2 cellular contexts compared by ENCODE assay signal in the genomic region with DNA sequence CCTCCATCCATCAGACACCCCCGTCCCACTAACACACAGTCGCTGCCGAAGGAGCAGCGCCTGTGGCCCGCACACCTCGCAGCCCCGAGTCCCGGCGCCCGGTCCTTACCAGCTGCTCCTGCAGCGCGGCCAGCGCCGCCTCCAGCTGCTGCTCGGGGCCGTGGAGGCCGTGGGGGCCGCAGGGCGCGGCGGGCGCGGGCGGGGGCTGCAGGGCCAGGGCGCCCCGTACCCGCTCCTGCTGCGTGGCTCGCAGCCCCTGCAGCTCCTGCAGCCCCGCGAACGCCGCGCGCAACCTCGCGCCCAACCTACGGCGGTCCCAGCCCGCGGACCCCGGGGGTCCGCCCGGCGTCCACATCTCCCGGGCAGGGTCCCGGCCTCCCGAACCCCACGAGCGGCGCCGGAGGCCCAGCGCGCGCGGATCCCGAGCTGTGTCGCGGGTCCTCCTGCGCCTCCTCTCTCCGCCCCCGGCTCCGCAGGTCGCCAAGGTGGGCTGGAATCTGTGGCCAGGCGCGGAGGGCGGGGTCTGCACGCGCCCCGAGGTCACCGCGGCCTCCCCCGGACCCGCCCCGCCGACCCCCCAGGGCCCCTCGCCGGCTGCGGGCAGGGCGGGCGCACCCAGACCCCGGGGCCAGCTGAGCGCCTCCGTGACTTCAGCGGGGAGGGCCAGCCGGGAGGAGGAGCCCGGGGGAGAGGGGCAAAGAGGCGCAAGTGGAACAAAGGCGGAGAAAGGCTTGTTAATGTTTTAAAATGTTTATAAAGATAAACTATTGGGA.
TF ChIP-seq lines count a peak whose summit lies in the region.

A gene with protein sequence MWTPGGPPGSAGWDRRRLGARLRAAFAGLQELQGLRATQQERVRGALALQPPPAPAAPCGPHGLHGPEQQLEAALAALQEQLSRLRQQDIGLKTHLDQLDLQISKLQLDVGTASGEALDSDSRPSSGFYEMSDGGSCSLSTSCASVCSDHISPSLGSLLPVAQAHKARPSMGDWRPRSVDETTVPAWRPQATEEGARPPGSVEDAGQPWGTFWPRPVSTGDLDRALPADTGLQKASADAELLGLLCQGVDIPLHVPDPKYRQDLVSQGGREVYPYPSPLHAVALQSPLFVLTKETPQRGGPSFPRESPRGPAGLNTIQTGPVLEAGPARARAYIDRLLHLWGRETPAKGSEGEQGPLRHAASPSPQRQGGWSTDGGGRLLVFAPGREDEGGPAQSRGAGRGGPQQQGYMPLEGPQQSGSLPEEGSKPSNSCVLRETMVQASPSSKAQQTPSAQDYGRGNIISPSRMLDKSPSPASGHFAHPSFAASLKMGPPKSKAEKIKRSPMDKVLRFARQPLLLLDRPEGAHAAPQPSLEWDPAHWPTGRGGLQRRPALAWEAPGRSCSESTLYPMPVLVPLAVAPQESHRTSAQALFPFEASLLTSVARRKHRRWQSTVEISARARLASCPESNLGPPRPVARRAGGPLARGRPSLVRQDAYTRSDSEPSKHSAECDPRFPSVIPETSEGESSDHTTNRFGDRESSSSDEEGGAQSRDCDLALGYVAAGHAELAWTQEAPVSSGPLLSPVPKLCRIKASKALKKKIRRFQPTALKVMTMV (minus strand): TSS at position 499 of the 773 bp plus-strand sequence. CDS start 144 bp downstream, at position 355.

TF ChIP-seq in SK-N-SH, 30 proteins besides CTCF, POLR2A, EP300 and RAD21 (continued from another document):
- TF ChIP-seq, protein P1, sequence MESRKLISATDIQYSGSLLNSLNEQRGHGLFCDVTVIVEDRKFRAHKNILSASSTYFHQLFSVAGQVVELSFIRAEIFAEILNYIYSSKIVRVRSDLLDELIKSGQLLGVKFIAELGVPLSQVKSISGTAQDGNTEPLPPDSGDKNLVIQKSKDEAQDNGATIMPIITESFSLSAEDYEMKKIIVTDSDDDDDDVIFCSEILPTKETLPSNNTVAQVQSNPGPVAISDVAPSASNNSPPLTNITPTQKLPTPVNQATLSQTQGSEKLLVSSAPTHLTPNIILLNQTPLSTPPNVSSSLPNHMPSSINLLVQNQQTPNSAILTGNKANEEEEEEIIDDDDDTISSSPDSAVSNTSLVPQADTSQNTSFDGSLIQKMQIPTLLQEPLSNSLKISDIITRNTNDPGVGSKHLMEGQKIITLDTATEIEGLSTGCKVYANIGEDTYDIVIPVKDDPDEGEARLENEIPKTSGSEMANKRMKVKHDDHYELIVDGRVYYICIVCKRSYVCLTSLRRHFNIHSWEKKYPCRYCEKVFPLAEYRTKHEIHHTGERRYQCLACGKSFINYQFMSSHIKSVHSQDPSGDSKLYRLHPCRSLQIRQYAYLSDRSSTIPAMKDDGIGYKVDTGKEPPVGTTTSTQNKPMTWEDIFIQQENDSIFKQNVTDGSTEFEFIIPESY (IDR thresholded peaks at IDR 0.05; ENCODE audit: borderline replicate concordance, low read depth) = no peak
- TF ChIP-seq GATA2 (CRISPR knock-in tag; IDR thresholded peaks at IDR 0.05) (no peak), NRF1 (IDR thresholded peaks at IDR 0.05; ENCODE audit: low read depth, low read length) (no peak), JUND (IDR thresholded peaks at IDR 0.05) (no peak), TEAD4 (IDR thresholded peaks at IDR 0.05; ENCODE audit: borderline replicate concordance, insufficient read depth) (no peak), RCOR1 (IDR thresholded peaks at IDR 0.05; ENCODE audit: low read length) (no peak), RFX5 (IDR thresholded peaks at IDR 0.05; ENCODE audit: low read length) (no peak), SMC3 (IDR thresholded peaks at IDR 0.05; ENCODE audit: low read depth, low read length) (no peak), GABPA (IDR thresholded peaks at IDR 0.05; ENCODE audit: low read depth) (no peak), FOSL2 (IDR thresholded peaks at IDR 0.05; ENCODE audit: borderline replicate concordance, low read depth) (no peak), TAF1 (IDR thresholded peaks at IDR 0.05; ENCODE audit: borderline replicate concordance, low read depth, low read length) (no peak), SIN3A (IDR thresholded peaks at IDR 0.05; ENCODE audit: borderline replicate concordance, low read depth, low read length) (no peak), YY1 (IDR thresholded peaks at IDR 0.05; ENCODE audit: low read depth) (no peak)
- TF ChIP-seq, protein P2, sequence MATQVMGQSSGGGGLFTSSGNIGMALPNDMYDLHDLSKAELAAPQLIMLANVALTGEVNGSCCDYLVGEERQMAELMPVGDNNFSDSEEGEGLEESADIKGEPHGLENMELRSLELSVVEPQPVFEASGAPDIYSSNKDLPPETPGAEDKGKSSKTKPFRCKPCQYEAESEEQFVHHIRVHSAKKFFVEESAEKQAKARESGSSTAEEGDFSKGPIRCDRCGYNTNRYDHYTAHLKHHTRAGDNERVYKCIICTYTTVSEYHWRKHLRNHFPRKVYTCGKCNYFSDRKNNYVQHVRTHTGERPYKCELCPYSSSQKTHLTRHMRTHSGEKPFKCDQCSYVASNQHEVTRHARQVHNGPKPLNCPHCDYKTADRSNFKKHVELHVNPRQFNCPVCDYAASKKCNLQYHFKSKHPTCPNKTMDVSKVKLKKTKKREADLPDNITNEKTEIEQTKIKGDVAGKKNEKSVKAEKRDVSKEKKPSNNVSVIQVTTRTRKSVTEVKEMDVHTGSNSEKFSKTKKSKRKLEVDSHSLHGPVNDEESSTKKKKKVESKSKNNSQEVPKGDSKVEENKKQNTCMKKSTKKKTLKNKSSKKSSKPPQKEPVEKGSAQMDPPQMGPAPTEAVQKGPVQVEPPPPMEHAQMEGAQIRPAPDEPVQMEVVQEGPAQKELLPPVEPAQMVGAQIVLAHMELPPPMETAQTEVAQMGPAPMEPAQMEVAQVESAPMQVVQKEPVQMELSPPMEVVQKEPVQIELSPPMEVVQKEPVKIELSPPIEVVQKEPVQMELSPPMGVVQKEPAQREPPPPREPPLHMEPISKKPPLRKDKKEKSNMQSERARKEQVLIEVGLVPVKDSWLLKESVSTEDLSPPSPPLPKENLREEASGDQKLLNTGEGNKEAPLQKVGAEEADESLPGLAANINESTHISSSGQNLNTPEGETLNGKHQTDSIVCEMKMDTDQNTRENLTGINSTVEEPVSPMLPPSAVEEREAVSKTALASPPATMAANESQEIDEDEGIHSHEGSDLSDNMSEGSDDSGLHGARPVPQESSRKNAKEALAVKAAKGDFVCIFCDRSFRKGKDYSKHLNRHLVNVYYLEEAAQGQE (IDR thresholded peaks at IDR 0.05; ENCODE audit: low read depth, low read length) = no peak
- TF ChIP-seq, protein P3, sequence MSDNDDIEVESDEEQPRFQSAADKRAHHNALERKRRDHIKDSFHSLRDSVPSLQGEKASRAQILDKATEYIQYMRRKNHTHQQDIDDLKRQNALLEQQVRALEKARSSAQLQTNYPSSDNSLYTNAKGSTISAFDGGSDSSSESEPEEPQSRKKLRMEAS (IDR thresholded peaks at IDR 0.05; ENCODE audit: low read depth) = no peak
- TF ChIP-seq, protein P4, sequence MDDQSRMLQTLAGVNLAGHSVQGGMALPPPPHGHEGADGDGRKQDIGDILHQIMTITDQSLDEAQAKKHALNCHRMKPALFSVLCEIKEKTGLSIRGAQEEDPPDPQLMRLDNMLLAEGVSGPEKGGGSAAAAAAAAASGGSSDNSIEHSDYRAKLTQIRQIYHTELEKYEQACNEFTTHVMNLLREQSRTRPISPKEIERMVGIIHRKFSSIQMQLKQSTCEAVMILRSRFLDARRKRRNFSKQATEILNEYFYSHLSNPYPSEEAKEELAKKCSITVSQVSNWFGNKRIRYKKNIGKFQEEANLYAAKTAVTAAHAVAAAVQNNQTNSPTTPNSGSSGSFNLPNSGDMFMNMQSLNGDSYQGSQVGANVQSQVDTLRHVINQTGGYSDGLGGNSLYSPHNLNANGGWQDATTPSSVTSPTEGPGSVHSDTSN (IDR thresholded peaks at IDR 0.05) = no peak
- TF ChIP-seq, protein P5, sequence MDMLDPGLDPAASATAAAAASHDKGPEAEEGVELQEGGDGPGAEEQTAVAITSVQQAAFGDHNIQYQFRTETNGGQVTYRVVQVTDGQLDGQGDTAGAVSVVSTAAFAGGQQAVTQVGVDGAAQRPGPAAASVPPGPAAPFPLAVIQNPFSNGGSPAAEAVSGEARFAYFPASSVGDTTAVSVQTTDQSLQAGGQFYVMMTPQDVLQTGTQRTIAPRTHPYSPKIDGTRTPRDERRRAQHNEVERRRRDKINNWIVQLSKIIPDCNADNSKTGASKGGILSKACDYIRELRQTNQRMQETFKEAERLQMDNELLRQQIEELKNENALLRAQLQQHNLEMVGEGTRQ (IDR thresholded peaks at IDR 0.05; ENCODE audit: borderline replicate concordance, low read depth, low read length) = no peak

TF ChIP-seq in SK-N-SH treated with all-trans-retinoic acid at 6 μM for 48 hours, 23 proteins besides CTCF, POLR2A, EP300 and RAD21 (continued from another document):
- TF ChIP-seq, protein P6, sequence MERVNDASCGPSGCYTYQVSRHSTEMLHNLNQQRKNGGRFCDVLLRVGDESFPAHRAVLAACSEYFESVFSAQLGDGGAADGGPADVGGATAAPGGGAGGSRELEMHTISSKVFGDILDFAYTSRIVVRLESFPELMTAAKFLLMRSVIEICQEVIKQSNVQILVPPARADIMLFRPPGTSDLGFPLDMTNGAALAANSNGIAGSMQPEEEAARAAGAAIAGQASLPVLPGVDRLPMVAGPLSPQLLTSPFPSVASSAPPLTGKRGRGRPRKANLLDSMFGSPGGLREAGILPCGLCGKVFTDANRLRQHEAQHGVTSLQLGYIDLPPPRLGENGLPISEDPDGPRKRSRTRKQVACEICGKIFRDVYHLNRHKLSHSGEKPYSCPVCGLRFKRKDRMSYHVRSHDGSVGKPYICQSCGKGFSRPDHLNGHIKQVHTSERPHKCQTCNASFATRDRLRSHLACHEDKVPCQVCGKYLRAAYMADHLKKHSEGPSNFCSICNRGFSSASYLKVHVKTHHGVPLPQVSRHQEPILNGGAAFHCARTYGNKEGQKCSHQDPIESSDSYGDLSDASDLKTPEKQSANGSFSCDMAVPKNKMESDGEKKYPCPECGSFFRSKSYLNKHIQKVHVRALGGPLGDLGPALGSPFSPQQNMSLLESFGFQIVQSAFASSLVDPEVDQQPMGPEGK (CRISPR knock-in tag; IDR thresholded peaks at IDR 0.05; ENCODE audit: borderline replicate concordance) = no peak
